ENCODE assay signal across 9 cellular contexts in the genomic region with DNA sequence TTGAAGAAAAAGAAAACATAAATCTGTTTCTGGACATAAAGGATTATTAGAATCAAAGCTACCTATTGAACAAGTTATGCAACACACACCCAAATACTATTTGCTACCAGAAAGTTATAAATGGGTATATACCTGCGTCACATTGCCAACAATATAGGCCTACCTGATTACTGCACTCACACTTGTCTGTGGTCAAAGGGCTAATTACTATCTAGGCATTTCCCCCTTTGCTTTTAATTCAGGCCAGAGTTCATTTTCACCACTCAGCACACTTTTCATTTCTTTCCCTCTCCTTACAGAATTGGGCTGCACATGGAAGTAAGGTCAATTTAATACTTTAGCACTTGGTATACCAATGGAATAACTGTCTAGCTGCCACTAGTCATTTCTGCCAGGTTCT. TPM values are rescaled to one million over a fixed set of nuclear protein-coding genes. Genes with fewer than 3 reads are reported as not detected.
DNase-seq lines count a peak whose midpoint lies in the region; ATAC-seq, FAIRE-seq and TF ChIP-seq lines count a peak whose summit lies in the region.
"Had no signal": no experiment of that assay in that cellular context is flagged by ENCODE, and none has a peak within 500 bp of the region (broad histone marks: within the 10 kb centered on the region; RNA-seq: fewer than 3 reads in every experiment).

No MANE protein-coding gene starts in this region.

- TF ChIP-seq POLR2A in sigmoid colon (IDR thresholded peaks at IDR 0.05) = no peak

- H3K4me1 ChIP-seq in fibroblast of lung (ENCODE audit: control insufficient read depth, extremely low read depth, insufficient read depth, low read length) = peaks cover 8% of the 10 kb centered on the region
- peaks cover 0 to 73% (median 56%) of the 10 kb centered on the region in 4 donors for H3K4me1 ChIP-seq in sigmoid colon
- H3K4me1 ChIP-seq in mucosa of descending colon (ENCODE audit: low read depth) = peaks cover 32% of the 10 kb centered on the region

- DNase-seq in GM12865 (ENCODE audit: low read depth) (no peak), SK-N-MC (ENCODE audit: low read depth, low spot score) (no peak), fibroblast of lung (ENCODE audit: low read depth in 2 of 2) (no peak), sigmoid colon (no peak), mucosa of descending colon (no peak), RCC 7860 (ENCODE audit: low spot score) (no peak), NCI-H345 treated with DMSO at 0.1 percent for 48 hours (lab: John Stamatoyannopoulos, UW; ENCODE audit: unreplicated experiment) (no peak), GF-D8 (lab: John Stamatoyannopoulos, UW) (no peak)

- H4K20me1 ChIP-seq in fibroblast of lung (ENCODE audit: control insufficient read depth, extremely low read depth, insufficient read depth, low read length) = no peaks in the 10 kb centered on the region

- H3K36me3 ChIP-seq in SK-N-MC (ENCODE audit: insufficient read depth, low read length) = peaks cover 9% of the 10 kb centered on the region
- no peaks in the 10 kb centered on the region for H3K36me3 ChIP-seq in fibroblast of lung (ENCODE audit: control insufficient read depth, insufficient read depth, low read length)
- H3K36me3 ChIP-seq in sigmoid colon = no peaks in the 10 kb centered on the region
- no peaks in the 10 kb centered on the region for H3K36me3 ChIP-seq in mucosa of descending colon (ENCODE audit: low read depth)

- intact Hi-C loops in sigmoid colon (cut with DNase I) = loop anchor here (5.0 kb wide), 4 partner anchors 83 to 362 kb away; partner anchors contain the start of genes DMAC2L, L2HGDH, MAP4K5 and VCPKMT
- intact Hi-C loops in mucosa of descending colon (cut with DNase I, micrococcal nuclease) = loop anchor here in 1 of 2 donors (10.0 kb wide), 1 partner anchor 365 kb away; no protein-coding TSS in a partner anchor

- no peak for ATAC-seq in mucosa of descending colon

- H3K27me3 ChIP-seq in fibroblast of lung (ENCODE audit: control insufficient read depth, insufficient read depth, low read length) (no peaks in the 10 kb centered on the region), sigmoid colon (no peaks in the 10 kb centered on the region)

- H3K9ac ChIP-seq in SK-N-MC (ENCODE audit: insufficient read length) = peak overlapping the region; percentile 84
- no peak overlapping the region for H3K9ac ChIP-seq in fibroblast of lung (ENCODE audit: insufficient read depth, low read length)

- H3K79me2 ChIP-seq in fibroblast of lung (ENCODE audit: control insufficient read depth, insufficient read depth, low read length) = peaks cover 51% of the 10 kb centered on the region

- no peak for TF ChIP-seq EP300 in sigmoid colon (IDR thresholded peaks at IDR 0.05)

- no peaks in the 10 kb centered on the region; the same call in 1 of the 2 replicates for H3K9me3 ChIP-seq in SK-N-MC (ENCODE audit: low read depth, low read length)
- no peaks in the 10 kb centered on the region for H3K9me3 ChIP-seq in fibroblast of lung (ENCODE audit: control insufficient read depth, insufficient read depth, low read depth, low read length)
- H3K9me3 ChIP-seq in sigmoid colon = no peaks in the 10 kb centered on the region
- no peaks in the 10 kb centered on the region for H3K9me3 ChIP-seq in mucosa of descending colon

- WGBS in sigmoid colon, 2 donors = 28 to 67% methylated on average over 1 of the region's 1 CpG

- H3K27ac ChIP-seq in SK-N-MC = no peak overlapping the region
- no peak overlapping the region for H3K27ac ChIP-seq in fibroblast of lung (ENCODE audit: insufficient read depth, low read length)
- peak overlapping the region; percentile 95 to 99 (median 98) for H3K27ac ChIP-seq in sigmoid colon

- peak overlapping the region; percentile 86 for H3K4me3 ChIP-seq in GM12865 (ENCODE audit: low read depth, low read length)
- peak overlapping the region; percentile 90 for H3K4me3 ChIP-seq in SK-N-MC
- peak overlapping the region; percentile 70 to 98 (median 82) for H3K4me3 ChIP-seq in fibroblast of lung (replicated peaks in 1 of 4; ENCODE audit: control extremely low read depth in 1 of 4, insufficient read depth in 1 of 4, low read depth in 3 of 4, low read length in 4 of 4)
- H3K4me3 ChIP-seq in sigmoid colon = peak overlapping the region; percentile 59 to 89 (median 70)
- H3K4me3 ChIP-seq in mucosa of descending colon = no peak overlapping the region

- no peak overlapping the region for H2AFZ ChIP-seq in fibroblast of lung (ENCODE audit: low read length)

- TF ChIP-seq CTCF in GM12865 (IDR thresholded peaks at IDR 0.05; ENCODE audit: insufficient read depth, low read depth, low read length, missing control alignments) (no peak), fibroblast of lung (conservative IDR thresholded peaks at IDR 0.05 in 1 of 2, IDR thresholded peaks at IDR 0.05 in 1 of 2; ENCODE audit: low read depth in 1 of 2, low read length in 2 of 2) (no peak), sigmoid colon (IDR thresholded peaks at IDR 0.05) (no peak), mucosa of descending colon (IDR thresholded peaks at IDR 0.05) (no peak)

- FAIRE-seq in RCC 7860 (lab: Jason Lieb, UNC) = no peak
- FAIRE-seq: colon had no signal

- peak overlapping the region; percentile 87 for H3K4me2 ChIP-seq in fibroblast of lung (ENCODE audit: extremely low read depth, insufficient read depth, low read length)

RNA-seq across cellular contexts. Expression of gene SOS2, which starts 1.7 kb away (rescaled TPM):
- total RNA-seq in fibroblast of lung (19.5 and 23.8 TPM in 2 replicates), sigmoid colon (10 to 100 TPM; 31.9 to 40.4 (median 38.7) TPM), mucosa of descending colon (10 to 100 TPM; 38.0 to 60.2 (median 44.4) TPM)
- polyA plus RNA-seq in fibroblast of lung (11.9 and 16.1 TPM in 2 replicates), sigmoid colon (10 to 100 TPM; 11.2 to 25.2 (median 18.6) TPM)
- polyA plus RNA-seq in fibroblast of lung (2012) = 8.0 and 10.4 TPM in 2 replicates
- 4.9 and 7.4 TPM in 2 replicates for polyA minus RNA-seq in fibroblast of lung (ENCODE audit: low replicate concordance)

Comparison
In these comparisons a context has a peak if more than half of its experiments do, and no peak if none do; other contexts are left out.
1. H3K27ac ChIP-seq: peak in sigmoid colon (4 of 4); none in SK-N-MC (single experiment) and fibroblast of lung (single experiment).